ENCODE assay signal across 20 cellular contexts in genomic region chr2:43103093-43103404, GRCh38.
DNase-seq lines count a peak whose midpoint lies in the region; ATAC-seq and TF ChIP-seq lines count a peak whose summit lies in the region.
"Had no signal": no experiment of that assay in that cellular context is flagged by ENCODE, and none has a peak within 500 bp of the region (broad histone marks: within the 10 kb centered on the region; RNA-seq: fewer than 3 reads in every experiment).

No MANE protein-coding gene starts in this region.

- H3K23ac ChIP-seq in mesenchymal stem cell (ENCODE audit: low read length in 2 of 2), result no peak overlapping the region

- WGBS in mesenchymal stem cell, result 67% methylated on average over 1 of the region's 3 CpGs

- H3K4me1 ChIP-seq in neural progenitor cell (peaks cover 60% of the 10 kb centered on the region), thoracic aorta (ENCODE audit: control insufficient read depth in 1 of 2, low read depth in 2 of 2) (peaks cover 34 to 73% of the 10 kb centered on the region in 2 donors), mesenchymal stem cell (ENCODE audit: control insufficient read depth, insufficient read depth, low read depth, low read length) (peaks cover 15% of the 10 kb centered on the region)
- H3K4me1 ChIP-seq: colonic mucosa had no signal

- H2AK5ac ChIP-seq in mesenchymal stem cell (ENCODE audit: low read length, severe bottlenecking), result no peak overlapping the region

- no peak overlapping the region for H3K14ac ChIP-seq in mesenchymal stem cell (ENCODE audit: low read length in 2 of 2)

- no peak overlapping the region for H2BK5ac ChIP-seq in mesenchymal stem cell (ENCODE audit: low read depth, low read length, poor library complexity, severe bottlenecking)

- no peak overlapping the region for H3K4me2 ChIP-seq in neural progenitor cell
- no peak overlapping the region for H3K4me2 ChIP-seq in mesenchymal stem cell (ENCODE audit: low read length, poor library complexity, severe bottlenecking)
- H3K4me2 ChIP-seq: GM23338, SK-N-SH had no signal

- H3K4ac ChIP-seq in mesenchymal stem cell (ENCODE audit: low read depth in 1 of 2, low read length in 2 of 2), result no peak overlapping the region

- DNase-seq in epithelial cell of esophagus (ENCODE audit: low read depth) (peak; percentile 41), neural progenitor cell (ENCODE audit: low spot score) (no peak), thoracic aorta (ENCODE audit: low spot score) (no peak), LoVo (ENCODE audit: low spot score) (no peak), SW 1271 (lab: John Stamatoyannopoulos, UW) (no peak), mesenchymal stem cell (no peak)
- DNase-seq: activated CD4-positive, alpha-beta memory T cell treated with anti-CD3 and anti-CD28 coated beads for 36 hours; Caco-2; colonic mucosa; islet precursor cell; mucosa of descending colon; NCI-H2029 treated with DMSO at 0.1 percent for 48 hours; NCI-H524 treated with DMSO at 0.1 percent for 48 hours; pancreas; PC-3; SK-N-SH; stimulated activated CD4-positive, alpha-beta T cell treated with anti-CD3 and anti-CD28 coated beads, Interleukin-12 subunit alpha, Interleukin-12 subunit beta, amount 100 ng/mL, for 4 hours had no signal

- no peak overlapping the region for H4K8ac ChIP-seq in mesenchymal stem cell (ENCODE audit: low read length)

- no peak overlapping the region for H2BK15ac ChIP-seq in mesenchymal stem cell (ENCODE audit: low read depth, poor library complexity, severe bottlenecking)

- H4K20me1 ChIP-seq in neural progenitor cell (ENCODE audit: low read depth), result no peaks in the 10 kb centered on the region

- no peaks in the 10 kb centered on the region for H3K79me2 ChIP-seq in neural progenitor cell (ENCODE audit: low read depth)

- H3K27ac ChIP-seq in angular gyrus (ENCODE audit: low read depth, low read length) (peak overlapping the region; percentile 100), neural progenitor cell (no peak overlapping the region), thoracic aorta (peak overlapping the region; percentile 96 to 97), mesenchymal stem cell (ENCODE audit: low read length, poor library complexity, severe bottlenecking) (no peak overlapping the region)
- H3K27ac ChIP-seq: colonic mucosa had no signal

- ATAC-seq in thoracic aorta (ENCODE audit: insufficient number of reproducible peaks, low FRiP score, low read depth), result no peak
- ATAC-seq: GM23338; mucosa of descending colon; PC-3; stimulated activated memory B cell treated with anti-CD40 and anti-IgM and Interleukin-4, amounts not matched to agents 10 μg/mL and 1 μg/mL and 100 μg/mL, for 72 hours had no signal

- no peaks in the 10 kb centered on the region for H3K79me1 ChIP-seq in mesenchymal stem cell (replicated peaks; ENCODE audit: low read length, poor library complexity, severe bottlenecking)

- H3K9me3 ChIP-seq in neural progenitor cell (ENCODE audit: low read depth), result no peaks in the 10 kb centered on the region
- H3K9me3 ChIP-seq in thoracic aorta, result no peaks in the 10 kb centered on the region
- no peaks in the 10 kb centered on the region for H3K9me3 ChIP-seq in mesenchymal stem cell (ENCODE audit: control insufficient read depth, low read length)
- H3K9me3 ChIP-seq: Caco-2, colonic mucosa, mucosa of descending colon, pancreas, SK-N-SH had no signal

- no peak overlapping the region for H4K91ac ChIP-seq in mesenchymal stem cell (ENCODE audit: low read length)

- H3K27me3 ChIP-seq in neural progenitor cell (no peaks in the 10 kb centered on the region), thoracic aorta (replicated peaks; ENCODE audit: insufficient read depth) (no peaks in the 10 kb centered on the region), mesenchymal stem cell (ENCODE audit: control insufficient read depth in 1 of 2, insufficient read depth in 1 of 2, low read length in 2 of 2) (no peaks in the 10 kb centered on the region)
- H3K27me3 ChIP-seq: colonic mucosa, pancreas had no signal

- H3K9ac ChIP-seq in neural progenitor cell (no peak overlapping the region), mesenchymal stem cell (ENCODE audit: low read length) (no peak overlapping the region)
- H3K9ac ChIP-seq: SK-N-SH had no signal

- H3K36me3 Mint-ChIP-seq in neural progenitor cell, result peaks cover 10% of the 10 kb centered on the region
- H3K36me3 Mint-ChIP-seq: activated CD4-positive, alpha-beta memory T cell treated with anti-CD3 and anti-CD28 coated beads for 36 hours; stimulated activated memory B cell treated with anti-CD40 and anti-IgM and Interleukin-4, amounts not matched to agents 10 μg/mL and 1 μg/mL and 100 μg/mL, for 72 hours had no signal

- H3K4me3 Mint-ChIP-seq in neural progenitor cell, result no peak overlapping the region
- H3K4me3 Mint-ChIP-seq: activated CD4-positive, alpha-beta memory T cell treated with anti-CD3 and anti-CD28 coated beads for 36 hours; GM23338; stimulated activated memory B cell treated with anti-CD40 and anti-IgM and Interleukin-4, amounts not matched to agents 10 μg/mL and 1 μg/mL and 100 μg/mL, for 72 hours had no signal

- peak overlapping the region; percentile 99 for H3K27ac Mint-ChIP-seq in neural progenitor cell
- H3K27ac Mint-ChIP-seq: activated CD4-positive, alpha-beta memory T cell treated with anti-CD3 and anti-CD28 coated beads for 36 hours; stimulated activated memory B cell treated with anti-CD40 and anti-IgM and Interleukin-4, amounts not matched to agents 10 μg/mL and 1 μg/mL and 100 μg/mL, for 72 hours had no signal

- H2AFZ ChIP-seq in neural progenitor cell (replicated peaks) (no peak overlapping the region), mesenchymal stem cell (ENCODE audit: low read depth, low read length) (no peak overlapping the region)

- H3K36me3 ChIP-seq in neural progenitor cell, result no peaks in the 10 kb centered on the region
- H3K36me3 ChIP-seq in thoracic aorta, result no peaks in the 10 kb centered on the region
- no peaks in the 10 kb centered on the region for H3K36me3 ChIP-seq in mesenchymal stem cell (ENCODE audit: control insufficient read depth in 1 of 2, insufficient read depth in 2 of 2, low read depth in 1 of 2, low read length in 2 of 2)
- H3K36me3 ChIP-seq: colonic mucosa, pancreas had no signal

- H2BK120ac ChIP-seq in mesenchymal stem cell (ENCODE audit: low read depth, low read length), result no peak overlapping the region

- peaks cover 66% of the 10 kb centered on the region for H3F3A ChIP-seq in neural progenitor cell (ENCODE audit: low read depth)

- TF ChIP-seq CTCF in epithelial cell of esophagus (IDR thresholded peaks at IDR 0.05; ENCODE audit: insufficient read depth, low read depth, low read length, missing control alignments) (no peak), neural progenitor cell (IDR thresholded peaks at IDR 0.05) (no peak), thoracic aorta (IDR thresholded peaks at IDR 0.05) (no peak)

- H2BK12ac ChIP-seq in mesenchymal stem cell (ENCODE audit: low read length in 2 of 2), result no peak overlapping the region

- peaks cover 59% of the 10 kb centered on the region for H3K4me1 Mint-ChIP-seq in neural progenitor cell

- H3K27me3 Mint-ChIP-seq in neural progenitor cell (ENCODE audit: insufficient read depth, low read depth), result peaks cover 19% of the 10 kb centered on the region
- H3K27me3 Mint-ChIP-seq: activated CD4-positive, alpha-beta memory T cell treated with anti-CD3 and anti-CD28 coated beads for 36 hours had no signal

- H3K4me3 ChIP-seq in epithelial cell of esophagus (ENCODE audit: low read length) (no peak overlapping the region), neural progenitor cell (no peak overlapping the region), thoracic aorta (no peak overlapping the region), mesenchymal stem cell (ENCODE audit: insufficient read depth in 1 of 2, low read depth in 1 of 2, low read length in 2 of 2) (no peak overlapping the region)
- H3K4me3 ChIP-seq: colonic mucosa, GM23338, mucosa of descending colon, pancreas had no signal

- H3K9me3 Mint-ChIP-seq in neural progenitor cell, result peaks cover 22% of the 10 kb centered on the region
- H3K9me3 Mint-ChIP-seq: activated CD4-positive, alpha-beta memory T cell treated with anti-CD3 and anti-CD28 coated beads for 36 hours had no signal

- H3K18ac ChIP-seq in mesenchymal stem cell (ENCODE audit: low read depth in 1 of 2, low read length in 2 of 2), result no peak overlapping the region

Comparison
In these comparisons a context has a peak if more than half of its experiments do, and no peak if none do; other contexts are left out.
1. H3K27ac ChIP-seq: peak in angular gyrus (single experiment) and thoracic aorta (2 of 2); none in neural progenitor cell (single experiment) and mesenchymal stem cell (single experiment).